11 cellular contexts compared by ENCODE assay signal in the genomic region with DNA sequence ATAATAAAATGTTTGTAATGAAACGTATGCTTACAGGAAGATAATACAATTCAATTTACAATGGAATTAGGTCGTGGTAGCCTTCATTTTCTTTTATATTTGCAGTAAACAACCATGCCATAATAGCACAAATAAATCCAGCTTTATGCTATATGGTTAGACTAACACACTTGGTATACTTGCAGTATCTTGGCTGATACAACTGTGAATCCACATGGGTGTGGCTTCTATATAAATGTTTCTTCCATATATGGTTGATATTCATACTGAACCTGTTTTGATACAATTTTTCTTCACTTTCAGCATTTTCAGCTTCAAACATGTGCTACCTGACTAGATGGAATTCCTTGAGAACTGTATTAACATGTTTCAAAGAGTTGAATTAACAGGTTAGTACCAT.
"Had no signal": no experiment of that assay in that cellular context is flagged by ENCODE, and none has a peak within 500 bp of the region (broad histone marks: within the 10 kb centered on the region; RNA-seq: fewer than 3 reads in every experiment).

No MANE protein-coding gene starts in this region.

- H3K4me1 ChIP-seq: parathyroid adenoma had no signal

- H3K79me2 ChIP-seq: parathyroid adenoma had no signal

- H3K27me3 ChIP-seq: brain microvascular endothelial cell, tibial artery had no signal

- H3K9ac ChIP-seq: parathyroid adenoma had no signal

- H2AFZ ChIP-seq: parathyroid adenoma had no signal

- H3K27ac ChIP-seq: brain microvascular endothelial cell, parathyroid adenoma, tibial artery had no signal

- DNase-seq: activated CD4-positive, alpha-beta T cell treated with anti-CD3 and anti-CD28 coated beads for 1 hour; activated CD4-positive, alpha-beta T cell treated with anti-CD3 and anti-CD28 coated beads, Interleukin-2, amount 50 U/mL, for 48 hours; activated CD8-positive, alpha-beta memory T cell treated with anti-CD3 and anti-CD28 coated beads, Interleukin-2, amount 10 ng/mL, durations not matched to agents 7 days and 5 days; activated gamma-delta T cell; activated naive CD8-positive, alpha-beta T cell treated with anti-CD3 and anti-CD28 coated beads for 36 hours; activated T-cell treated with anti-CD3 and anti-CD28 coated beads, Interleukin-2, amount 50 U/mL, for 24 hours; left ventricle myocardium superior; right cardiac atrium; tibial artery had no signal

- H3K4me3 ChIP-seq: tibial artery had no signal

- H3K9me3 ChIP-seq: tibial artery had no signal

- H3K36me3 ChIP-seq: brain microvascular endothelial cell, tibial artery had no signal
